In genomic region chr6:40274058-40274457, GRCh38 we compare ENCODE assay signal across 24 cellular contexts.
"Had no signal": no experiment of that assay in that cellular context is flagged by ENCODE, and none has a peak within 500 bp of the region (broad histone marks: within the 10 kb centered on the region; RNA-seq: fewer than 3 reads in every experiment).

No MANE protein-coding gene starts in this region.

- H3K4me1 ChIP-seq: breast epithelium, heart right ventricle, left lung, lower lobe of right lung, right lobe of liver had no signal

- H3K9me3 Mint-ChIP-seq: activated naive CD8-positive, alpha-beta T cell treated with anti-CD3 and anti-CD28 coated beads for 36 hours; natural killer cell treated with Interleukin-12 subunit alpha and Interleukin-12 subunit beta and Interleukin-15 and Interleukin-18, amount 100 ng/mL, for 72 hours; stimulated activated naive CD8-positive, alpha-beta T cell treated with anti-CD3 and anti-CD28 coated beads, Interleukin-15, Interleukin-2, amounts not matched to agents 100 ng/mL and 50 ng/mL, for 24 hours; T-helper 2 cell treated with Interferon-gamma antibody and Interleukin-4, amounts not matched to agents 5 μg/mL and 100 μg/mL, for 36 hours had no signal

- H3K27ac Mint-ChIP-seq: activated naive CD8-positive, alpha-beta T cell treated with anti-CD3 and anti-CD28 coated beads for 36 hours; natural killer cell treated with Interleukin-12 subunit alpha and Interleukin-12 subunit beta and Interleukin-15 and Interleukin-18, amount 100 ng/mL, for 72 hours; stimulated activated naive CD8-positive, alpha-beta T cell treated with anti-CD3 and anti-CD28 coated beads, Interleukin-15, Interleukin-2, amounts not matched to agents 100 ng/mL and 50 ng/mL, for 24 hours; T-helper 2 cell treated with Interferon-gamma antibody and Interleukin-4, amounts not matched to agents 5 μg/mL and 100 μg/mL, for 36 hours had no signal

- H3K27ac ChIP-seq: breast epithelium, heart right ventricle, left lung, lower lobe of right lung, right lobe of liver, skin epidermis, thoracic aorta had no signal

- H3K4me3 ChIP-seq: breast epithelium, heart right ventricle, left lung, lower lobe of right lung, right lobe of liver, skin epidermis, thoracic aorta had no signal

- H3K36me3 ChIP-seq: breast epithelium, heart right ventricle, left lung, lower lobe of right lung, right lobe of liver, thoracic aorta had no signal

- ATAC-seq: heart right ventricle; left lung; lower lobe of right lung; natural killer cell treated with Interleukin-12 subunit alpha and Interleukin-12 subunit beta and Interleukin-15 and Interleukin-18, amount 100 ng/mL, for 72 hours; right lobe of liver had no signal

- H3K27me3 ChIP-seq: breast epithelium, left lung, right lobe of liver had no signal

- DNase-seq: activated CD4-positive, alpha-beta T cell treated with anti-CD3 and anti-CD28 coated beads for 4 hours; activated CD4-positive, alpha-beta T cell treated with anti-CD3 and anti-CD28 coated beads, Interleukin-2, amount 50 U/mL, for 48 hours; activated CD8-positive, alpha-beta memory T cell treated with anti-CD3 and anti-CD28 coated beads for 24 hours; activated effector memory CD4-positive, alpha-beta T cell treated with Interleukin-2 at 50 U/mL for 16 hours; activated naive CD4-positive, alpha-beta T cell treated with Interleukin-2 at 50 U/mL for 16 hours; activated naive CD8-positive, alpha-beta T cell treated with anti-CD3 and anti-CD28 coated beads for 36 hours; amniotic stem cell; effector CD8-positive, alpha-beta T cell; foreskin fibroblast; heart right ventricle; left lung; lower lobe of right lung; mesendoderm; right lobe of liver; stimulated activated CD4-positive, alpha-beta T cell treated with anti-CD3 and anti-CD28 coated beads, Interleukin-12 subunit alpha, Interleukin-12 subunit beta, amount 100 ng/mL, for 4 hours; stimulated activated CD4-positive, alpha-beta T cell treated with anti-CD3 and anti-CD28 coated beads, Interleukin-4, amount 100 ng/mL, for 1 hour; T-helper 1 cell; trophoblast cell had no signal

- H3K4me1 Mint-ChIP-seq: activated naive CD8-positive, alpha-beta T cell treated with anti-CD3 and anti-CD28 coated beads for 36 hours had no signal

- H3K4me3 Mint-ChIP-seq: activated naive CD8-positive, alpha-beta T cell treated with anti-CD3 and anti-CD28 coated beads for 36 hours; natural killer cell treated with Interleukin-12 subunit alpha and Interleukin-12 subunit beta and Interleukin-15 and Interleukin-18, amount 100 ng/mL, for 72 hours; stimulated activated naive CD8-positive, alpha-beta T cell treated with anti-CD3 and anti-CD28 coated beads, Interleukin-15, Interleukin-2, amounts not matched to agents 100 ng/mL and 50 ng/mL, for 24 hours; T-helper 2 cell treated with Interferon-gamma antibody and Interleukin-4, amounts not matched to agents 5 μg/mL and 100 μg/mL, for 36 hours had no signal

- H3K36me3 Mint-ChIP-seq: activated naive CD8-positive, alpha-beta T cell treated with anti-CD3 and anti-CD28 coated beads for 36 hours; natural killer cell treated with Interleukin-12 subunit alpha and Interleukin-12 subunit beta and Interleukin-15 and Interleukin-18, amount 100 ng/mL, for 72 hours had no signal

- H3K9me3 ChIP-seq: breast epithelium, heart right ventricle, left lung, lower lobe of right lung, right lobe of liver, thoracic aorta had no signal
